Comparison of ENCODE assay signal across 9 cellular contexts in genomic region chr1:107196973-107197562, GRCh38. TPM values are rescaled to one million over a fixed set of nuclear protein-coding genes. Genes with fewer than 3 reads are reported as not detected.
DNase-seq lines count a peak whose midpoint lies in the region; ATAC-seq, FAIRE-seq and TF ChIP-seq lines count a peak whose summit lies in the region.
"Had no signal": no experiment of that assay in that cellular context is flagged by ENCODE, and none has a peak within 500 bp of the region (broad histone marks: within the 10 kb centered on the region; RNA-seq: fewer than 3 reads in every experiment).

No MANE protein-coding gene starts in this region.

- no peak overlapping the region for H3K4me2 ChIP-seq in OCI-LY1 (ENCODE audit: low read length)

- ATAC-seq in HG03097 (IDR thresholded peaks at IDR 0.05; ENCODE audit: low FRiP score, unreplicated experiment), result peak; percentile 89

- FAIRE-seq in GM19239 (lab: Jason Lieb, UNC), result peak; percentile 84

- no peaks in the 10 kb centered on the region for H3K79me2 ChIP-seq in OCI-LY1 (ENCODE audit: insufficient read depth, low read length)

- TF ChIP-seq POLR2A in esophagus muscularis mucosa (IDR thresholded peaks at IDR 0.05; ENCODE audit: low read depth) (no peak), suprapubic skin (IDR thresholded peaks at IDR 0.05) (no peak)

- TF ChIP-seq CTCF in OCI-LY1 (IDR thresholded peaks at IDR 0.05; ENCODE audit: low read length) (peak; percentile 79), esophagus muscularis mucosa (IDR thresholded peaks at IDR 0.05) (peak in 1 of 3 experiments; percentile 11), suprapubic skin (IDR thresholded peaks at IDR 0.05) (no peak)

- H3K4me1 ChIP-seq in OCI-LY1 (ENCODE audit: insufficient read depth, low read length, severe bottlenecking), result no peaks in the 10 kb centered on the region
- H3K4me1 ChIP-seq in esophagus muscularis mucosa, result peaks cover 0 to 11% (median 8%) of the 10 kb centered on the region in 4 donors
- no peaks in the 10 kb centered on the region for H3K4me1 ChIP-seq in suprapubic skin

- intact Hi-C loops in esophagus muscularis mucosa (cut with DNase I), result no loop called here

- no peak for TF ChIP-seq EP300 in esophagus muscularis mucosa (IDR thresholded peaks at IDR 0.05)
- TF ChIP-seq EP300 in suprapubic skin (IDR thresholded peaks at IDR 0.05), result no peak

- WGBS in esophagus muscularis mucosa, result 57% methylated on average over 5 of the region's 5 CpGs
- 64% methylated on average over 5 of the region's 5 CpGs for WGBS in suprapubic skin

- H3K27ac ChIP-seq in OCI-LY1 (ENCODE audit: low read depth, low read length, poor library complexity, severe bottlenecking), result no peak overlapping the region
- no peak overlapping the region for H3K27ac ChIP-seq in esophagus muscularis mucosa (replicated peaks in 1 of 4)
- no peak overlapping the region for H3K27ac ChIP-seq in suprapubic skin
- H3K27ac ChIP-seq: neutrophil had no signal

- no peak overlapping the region for H2AFZ ChIP-seq in OCI-LY1 (ENCODE audit: low read length)

- no peak overlapping the region for H3K9ac ChIP-seq in OCI-LY1 (ENCODE audit: low read length)

- DNase-seq in EL (peak; percentile 24), GM19239 (ENCODE audit: insufficient read length, low spot score) (peak; percentile 1), glomerular endothelial cell (ENCODE audit: extremely low read depth, low read depth, low spot score) (peak; percentile 3), NCI-H1092 treated with DMSO at 0.1 percent for 48 hours (lab: John Stamatoyannopoulos, UW) (no peak), esophagus muscularis mucosa (ENCODE audit: extremely low spot score) (no peak), suprapubic skin (ENCODE audit: low spot score in 2 of 2) (no peak)

- H3K36me3 ChIP-seq in OCI-LY1 (ENCODE audit: insufficient read depth, low read length) (no peaks in the 10 kb centered on the region), esophagus muscularis mucosa (no peaks in the 10 kb centered on the region), suprapubic skin (no peaks in the 10 kb centered on the region)
- H3K36me3 ChIP-seq: neutrophil had no signal

- H3K27me3 ChIP-seq in OCI-LY1 (ENCODE audit: insufficient read depth, low read length) (no peaks in the 10 kb centered on the region), esophagus muscularis mucosa (no peaks in the 10 kb centered on the region), suprapubic skin (no peaks in the 10 kb centered on the region)
- H3K27me3 ChIP-seq: neutrophil had no signal

- no peaks in the 10 kb centered on the region for H3K9me3 ChIP-seq in OCI-LY1 (ENCODE audit: low read length)
- H3K9me3 ChIP-seq in esophagus muscularis mucosa, result no peaks in the 10 kb centered on the region
- H3K9me3 ChIP-seq in suprapubic skin, result peaks cover 7% of the 10 kb centered on the region
- H3K9me3 ChIP-seq: neutrophil had no signal

- no peaks in the 10 kb centered on the region for H3K9me2 ChIP-seq in OCI-LY1 (ENCODE audit: low read depth, low read length)

- no peaks in the 10 kb centered on the region for H3F3A ChIP-seq in OCI-LY1 (ENCODE audit: insufficient read depth, low read length)

- H3K4me3 ChIP-seq in OCI-LY1 (ENCODE audit: low read depth, low read length, poor library complexity, severe bottlenecking), result no peak overlapping the region
- H3K4me3 ChIP-seq in esophagus muscularis mucosa, result no peak overlapping the region
- H3K4me3 ChIP-seq in suprapubic skin, result no peak overlapping the region

- H4K20me1 ChIP-seq in OCI-LY1 (ENCODE audit: insufficient read depth, low read length), result no peaks in the 10 kb centered on the region

RNA-seq across cellular contexts. Expression of gene NTNG1, which starts 56.2 kb away (rescaled TPM):
- total RNA-seq in glomerular endothelial cell, result 25.8 and 42.3 TPM in 2 replicates
- 1 to 10 TPM in 3 of 4 donors, under 1 TPM in 1; 0.78 to 4.2 (median 2.4) TPM for total RNA-seq in esophagus muscularis mucosa
- 10 to 100 TPM in 1 of 4 donors, 1 to 10 TPM in 3; 4.2 to 11.1 (median 5.6) TPM for total RNA-seq in suprapubic skin

Comparison
In these comparisons a context has a peak if more than half of its experiments do, and no peak if none do; other contexts are left out.
1. DNase-seq: peak in EL (single experiment), GM19239 (single experiment) and glomerular endothelial cell (single experiment); none in NCI-H1092 treated with DMSO at 0.1 percent for 48 hours (single experiment), esophagus muscularis mucosa (single experiment) and suprapubic skin (0 of 2).